Comparison of ENCODE assay signal across 11 cellular contexts in the genomic region with DNA sequence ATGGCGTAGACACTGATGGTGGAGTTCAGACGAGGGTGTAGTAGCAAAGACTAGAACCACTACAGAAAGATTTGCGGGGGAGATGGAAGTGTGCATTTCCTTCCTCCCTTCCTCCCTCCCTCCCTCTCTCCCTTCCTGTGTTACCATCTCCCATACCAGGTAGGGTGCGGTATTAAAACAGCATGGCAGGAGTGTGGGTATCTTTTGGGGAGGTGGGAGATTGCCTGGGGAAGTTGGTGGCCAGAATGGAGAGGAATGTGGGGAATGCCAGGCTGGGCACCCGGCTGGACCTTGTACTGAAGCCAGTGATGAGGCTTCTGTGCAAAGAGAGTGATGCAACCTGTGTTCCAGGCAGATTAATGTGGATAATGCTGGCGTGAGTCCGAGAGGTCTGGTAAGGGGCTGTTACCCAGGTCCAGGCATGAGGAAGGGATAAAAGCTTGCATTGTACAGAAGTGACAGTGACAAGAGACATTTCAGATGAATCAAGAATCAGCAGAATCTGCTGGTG. TPM values are rescaled to one million over a fixed set of nuclear protein-coding genes. Genes with fewer than 3 reads are reported as not detected.
DNase-seq lines count a peak whose midpoint lies in the region; ATAC-seq and TF ChIP-seq lines count a peak whose summit lies in the region.
"Had no signal": no experiment of that assay in that cellular context is flagged by ENCODE, and none has a peak within 500 bp of the region (broad histone marks: within the 10 kb centered on the region; RNA-seq: fewer than 3 reads in every experiment).

No MANE protein-coding gene starts in this region.

- TF ChIP-seq POLR2A in right lobe of liver (IDR thresholded peaks at IDR 0.05), result no peak

- intact Hi-C loops in right lobe of liver (cut with DNase I), result no loop called here

- H3K4me3 Mint-ChIP-seq in stimulated activated naive CD8-positive, alpha-beta T cell treated with anti-CD3 and anti-CD28 coated beads, Interleukin-15, Interleukin-2, amounts not matched to agents 100 ng/mL and 50 ng/mL, for 24 hours, result peak overlapping the region; percentile 8
- peak overlapping the region; percentile 40 for H3K4me3 Mint-ChIP-seq in activated CD8-positive, alpha-beta T cell treated with anti-CD3 and anti-CD28 coated beads, Interleukin-2, amount 10 ng/mL, durations not matched to agents 7 days and 5 days
- H3K4me3 Mint-ChIP-seq: GM23338 had no signal

- 13% methylated on average over 7 of the region's 7 CpGs for WGBS in right lobe of liver (ENCODE audit: insufficient coverage, low coverage, low lambda C conversion rate, missing lambda C conversion rate)

- peaks cover 4% of the 10 kb centered on the region for H3K9me3 Mint-ChIP-seq in stimulated activated naive CD8-positive, alpha-beta T cell treated with anti-CD3 and anti-CD28 coated beads, Interleukin-15, Interleukin-2, amounts not matched to agents 100 ng/mL and 50 ng/mL, for 24 hours
- no peaks in the 10 kb centered on the region for H3K9me3 Mint-ChIP-seq in activated CD8-positive, alpha-beta T cell treated with anti-CD3 and anti-CD28 coated beads, Interleukin-2, amount 10 ng/mL, durations not matched to agents 7 days and 5 days (ENCODE audit: insufficient read depth)
- H3K9me3 Mint-ChIP-seq: GM23338 had no signal

- H3K9me3 ChIP-seq in right lobe of liver, result no peaks in the 10 kb centered on the region
- H3K9me3 ChIP-seq in HAP-1, result no peaks in the 10 kb centered on the region; the same call in 1 of the 2 replicates

- POLR2A ChIA-PET in activated CD8-positive, alpha-beta T cell treated with anti-CD3 and anti-CD28 coated beads, Interleukin-2, amount 10 ng/mL, durations not matched to agents 7 days and 5 days (lab: Charles Lee), result interaction anchor here (1.2 to 4.3 kb wide), 3 partner anchors 29 to 219 kb away, joined by 7 to 24 read pairs (median 7); a partner anchor contains a TSS

- H3K36me3 Mint-ChIP-seq in stimulated activated naive CD8-positive, alpha-beta T cell treated with anti-CD3 and anti-CD28 coated beads, Interleukin-15, Interleukin-2, amounts not matched to agents 100 ng/mL and 50 ng/mL, for 24 hours (ENCODE audit: low read depth), result no peaks in the 10 kb centered on the region
- peaks cover 9% of the 10 kb centered on the region for H3K36me3 Mint-ChIP-seq in activated CD8-positive, alpha-beta T cell treated with anti-CD3 and anti-CD28 coated beads, Interleukin-2, amount 10 ng/mL, durations not matched to agents 7 days and 5 days (ENCODE audit: low read depth)

- H3K27me3 ChIP-seq in right lobe of liver (no peaks in the 10 kb centered on the region), HAP-1 (ENCODE audit: low read depth) (no peaks in the 10 kb centered on the region; the same call in 1 of the 2 replicates)

- H3K36me3 ChIP-seq in right lobe of liver (no peaks in the 10 kb centered on the region), HAP-1 (replicated peaks) (no peaks in the 10 kb centered on the region)

- no peak for DNase-seq in stimulated activated naive CD8-positive, alpha-beta T cell treated with anti-CD3 and anti-CD28 coated beads, Interleukin-15, Interleukin-2, amounts not matched to agents 100 U/mL and 50 U/mL, for 24 hours
- DNase-seq in activated CD8-positive, alpha-beta T cell treated with anti-CD3 and anti-CD28 coated beads, Interleukin-2, amount 10 ng/mL, durations not matched to agents 7 days and 5 days, result peak; percentile 29
- peak; percentile 79 to 92 (median 85) for DNase-seq in right lobe of liver
- no peak for DNase-seq in GM13977 (ENCODE audit: low spot score)
- no peak for DNase-seq in HAP-1 (ENCODE audit: low spot score in 2 of 2)
- no peak for DNase-seq in DMS 273 treated with DMSO at 0.1 percent for 48 hours (lab: John Stamatoyannopoulos, UW)
- DNase-seq: C1 segment of cervical spinal cord, NCI-H2081 had no signal

- no peaks in the 10 kb centered on the region for H3K27me3 Mint-ChIP-seq in stimulated activated naive CD8-positive, alpha-beta T cell treated with anti-CD3 and anti-CD28 coated beads, Interleukin-15, Interleukin-2, amounts not matched to agents 100 ng/mL and 50 ng/mL, for 24 hours
- H3K27me3 Mint-ChIP-seq in activated CD8-positive, alpha-beta T cell treated with anti-CD3 and anti-CD28 coated beads, Interleukin-2, amount 10 ng/mL, durations not matched to agents 7 days and 5 days (ENCODE audit: low read depth), result peaks cover 5% of the 10 kb centered on the region

- H3K4me1 Mint-ChIP-seq in stimulated activated naive CD8-positive, alpha-beta T cell treated with anti-CD3 and anti-CD28 coated beads, Interleukin-15, Interleukin-2, amounts not matched to agents 100 ng/mL and 50 ng/mL, for 24 hours (ENCODE audit: low read depth), result peaks cover 49% of the 10 kb centered on the region
- peaks cover 69% of the 10 kb centered on the region for H3K4me1 Mint-ChIP-seq in activated CD8-positive, alpha-beta T cell treated with anti-CD3 and anti-CD28 coated beads, Interleukin-2, amount 10 ng/mL, durations not matched to agents 7 days and 5 days (ENCODE audit: low read depth)

- in situ Hi-C loops in GM13977 (cut with MboI; ENCODE audit: low pct_unique_long_range_greater_than_20kb, low sequenced_read_pairs, unreplicated experiment) (no loop called here), HAP-1 (cut with MboI; ENCODE audit: low sequenced_read_pairs) (no loop called here)

- H3K27ac ChIP-seq in right lobe of liver, result peak overlapping the region; percentile 89 to 94 (median 94)

- no peak for ATAC-seq in stimulated activated naive CD8-positive, alpha-beta T cell treated with anti-CD3 and anti-CD28 coated beads, Interleukin-15, Interleukin-2, amounts not matched to agents 100 U/mL and 50 U/mL, for 24 hours
- peak; percentile 31 for ATAC-seq in activated CD8-positive, alpha-beta T cell treated with anti-CD3 and anti-CD28 coated beads, Interleukin-2, amount 10 ng/mL, durations not matched to agents 7 days and 5 days
- ATAC-seq in right lobe of liver (peak; percentile 60 to 73 (median 72)), HG02623 (IDR thresholded peaks at IDR 0.05; ENCODE audit: unreplicated experiment) (no peak)
- ATAC-seq: GM23338 had no signal

- CTCF ChIA-PET in activated CD8-positive, alpha-beta T cell treated with anti-CD3 and anti-CD28 coated beads, Interleukin-2, amount 10 ng/mL, durations not matched to agents 7 days and 5 days (lab: Charles Lee), result interaction anchor here (0.9 to 2.2 kb wide), 5 partner anchors 29 to 220 kb away, joined by 7 to 15 read pairs (median 8); a partner anchor contains a TSS

- H3K4me3 ChIP-seq in right lobe of liver (no peak overlapping the region), HAP-1 (no peak overlapping the region)
- H3K4me3 ChIP-seq: GM23338 had no signal

- peaks cover 0 to 46% (median 26%) of the 10 kb centered on the region in 4 donors for H3K4me1 ChIP-seq in right lobe of liver
- no peaks in the 10 kb centered on the region for H3K4me1 ChIP-seq in HAP-1

- TF ChIP-seq CTCF in right lobe of liver (IDR thresholded peaks at IDR 0.05) (no peak), GM13977 (IDR thresholded peaks at IDR 0.05; ENCODE audit: extremely low read depth, insufficient read depth, missing control alignments) (no peak)

- peak overlapping the region; percentile 27 for H3K27ac Mint-ChIP-seq in stimulated activated naive CD8-positive, alpha-beta T cell treated with anti-CD3 and anti-CD28 coated beads, Interleukin-15, Interleukin-2, amounts not matched to agents 100 ng/mL and 50 ng/mL, for 24 hours
- H3K27ac Mint-ChIP-seq in activated CD8-positive, alpha-beta T cell treated with anti-CD3 and anti-CD28 coated beads, Interleukin-2, amount 10 ng/mL, durations not matched to agents 7 days and 5 days, result peak overlapping the region; percentile 87
- H3K27ac Mint-ChIP-seq: GM23338 had no signal

RNA-seq across cellular contexts. Expression of a gene that starts 30.3 kb away (rescaled TPM):
- total RNA-seq in activated CD8-positive, alpha-beta T cell treated with anti-CD3 and anti-CD28 coated beads, Interleukin-2, amount 10 ng/mL, durations not matched to agents 7 days and 5 days, result 10 to 100 TPM; 66.7 to 72.3 TPM
- total RNA-seq in right lobe of liver, result 10 to 100 TPM; 28.5 to 57.2 (median 33.3) TPM

Comparison
In these comparisons a context has a peak if more than half of its experiments do, and no peak if none do; other contexts are left out.
1. ATAC-seq: peak in activated CD8-positive, alpha-beta T cell treated with anti-CD3 and anti-CD28 coated beads, Interleukin-2, amount 10 ng/mL, durations not matched to agents 7 days and 5 days (single experiment) and right lobe of liver (4 of 4); none in stimulated activated naive CD8-positive, alpha-beta T cell treated with anti-CD3 and anti-CD28 coated beads, Interleukin-15, Interleukin-2, amounts not matched to agents 100 U/mL and 50 U/mL, for 24 hours (single experiment) and HG02623 (single experiment).
2. DNase-seq: peak in activated CD8-positive, alpha-beta T cell treated with anti-CD3 and anti-CD28 coated beads, Interleukin-2, amount 10 ng/mL, durations not matched to agents 7 days and 5 days (single experiment) and right lobe of liver (3 of 3); none in stimulated activated naive CD8-positive, alpha-beta T cell treated with anti-CD3 and anti-CD28 coated beads, Interleukin-15, Interleukin-2, amounts not matched to agents 100 U/mL and 50 U/mL, for 24 hours (single experiment), GM13977 (single experiment), HAP-1 (0 of 2) and DMS 273 treated with DMSO at 0.1 percent for 48 hours (single experiment).